ENCODE assay signal across 14 cellular contexts in the genomic region with DNA sequence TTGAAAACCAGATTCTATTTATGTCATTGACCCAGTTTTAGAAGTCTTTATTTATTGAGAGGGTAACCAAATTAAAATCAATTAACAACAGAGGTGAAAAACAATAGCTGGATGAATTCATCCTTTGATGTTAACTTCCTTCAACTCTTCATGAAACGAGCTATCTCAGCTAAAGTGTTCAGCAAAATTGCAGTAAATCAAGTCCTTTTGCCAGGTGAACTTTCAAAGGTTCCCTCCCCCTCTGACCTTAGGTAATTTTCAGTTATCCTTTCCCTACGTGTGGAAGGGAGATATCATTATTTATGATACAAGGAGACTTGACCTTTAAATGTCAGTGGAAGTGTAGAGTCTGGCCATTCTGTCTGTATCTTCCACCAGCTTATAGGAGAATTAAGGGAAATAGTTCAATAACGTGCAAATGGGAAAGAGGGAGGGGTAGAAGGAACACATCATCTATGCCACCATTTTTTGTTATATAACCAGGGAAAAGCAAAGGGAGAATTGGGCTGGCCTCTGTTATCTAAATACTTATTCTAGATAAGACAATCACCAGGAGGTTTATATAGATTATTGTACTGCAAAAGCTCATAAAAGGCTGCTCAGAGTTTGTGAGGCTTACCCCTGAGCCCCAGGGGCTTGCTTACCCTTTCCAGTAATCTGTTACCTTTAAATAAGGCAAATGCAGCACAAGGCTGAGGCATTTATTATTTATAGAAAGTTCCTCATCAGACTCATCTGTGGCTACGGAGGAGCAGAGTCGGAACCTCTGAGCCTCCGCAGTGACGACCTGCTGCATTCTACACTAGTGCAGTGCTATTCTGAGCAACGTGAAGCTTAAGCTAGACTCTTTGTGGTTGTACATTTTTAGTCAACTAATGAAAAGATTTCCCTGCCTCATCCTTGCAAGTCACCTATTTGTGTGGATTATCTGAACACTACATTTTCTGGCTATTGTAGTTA. TPM values are rescaled to one million over a fixed set of nuclear protein-coding genes. Genes with fewer than 3 reads are reported as not detected.
DNase-seq lines count a peak whose midpoint lies in the region; ATAC-seq lines count a peak whose summit lies in the region.
"Had no signal": no experiment of that assay in that cellular context is flagged by ENCODE, and none has a peak within 500 bp of the region (broad histone marks: within the 10 kb centered on the region; RNA-seq: fewer than 3 reads in every experiment).

No MANE protein-coding gene starts in this region.

- ATAC-seq in GM21825 (IDR thresholded peaks at IDR 0.05; ENCODE audit: unreplicated experiment): peak; percentile 44
- peak; percentile 68 for ATAC-seq in HG03520 (IDR thresholded peaks at IDR 0.05; ENCODE audit: unreplicated experiment)
- ATAC-seq in naive B cell (ENCODE audit: low read depth in 2 of 2): peak; percentile 45 to 55

- no peaks in the 10 kb centered on the region for H3K36me3 Mint-ChIP-seq in naive B cell
- H3K36me3 Mint-ChIP-seq: type B pancreatic cell had no signal

- H3K9me3 Mint-ChIP-seq in naive B cell: no peaks in the 10 kb centered on the region
- H3K9me3 Mint-ChIP-seq: type B pancreatic cell had no signal

- peak overlapping the region in 2 of 8 donors; percentile 3 to 7 for H3K4me3 Mint-ChIP-seq in naive B cell
- H3K4me3 Mint-ChIP-seq: type B pancreatic cell had no signal

- H3K27ac Mint-ChIP-seq in naive B cell: peak overlapping the region in 3 of 6 donors; percentile 2 to 68 (median 18)
- H3K27ac Mint-ChIP-seq: type B pancreatic cell had no signal

- DNase-seq in NCI-H82 (lab: John Stamatoyannopoulos, UW) (peak; percentile 20), NCI-H82 treated with DMSO at 0.1 percent for 48 hours (lab: John Stamatoyannopoulos, UW; ENCODE audit: unreplicated experiment) (no peak), naive B cell (no peak), DMS53 (lab: John Stamatoyannopoulos, UW) (no peak), DMS79 treated with DMSO at 0.1 percent for 48 hours (lab: John Stamatoyannopoulos, UW) (no peak), AML-193 (lab: John Stamatoyannopoulos, UW) (no peak)
- DNase-seq: foreskin melanocyte, kidney, NCI-H1694, SJCRH30, spleen had no signal

- H3K4me1 Mint-ChIP-seq in naive B cell: peaks cover 10 to 20% (median 14%) of the 10 kb centered on the region in 3 donors

- H3K27me3 Mint-ChIP-seq in naive B cell: no peaks in the 10 kb centered on the region

RNA-seq across cellular contexts. Expression of a gene that starts 18.4 kb away (rescaled TPM):
- polyA plus RNA-seq in naive B cell (ENCODE audit: low read depth in 6 of 6): 1 to 10 TPM in 4 of 6 donors, under 1 TPM in 2; 0.54 to 3.8 (median 1.5) TPM
